ENCODE assay signal across 19 cellular contexts in genomic region chr21:15526793-15527192, GRCh38.
DNase-seq lines count a peak whose midpoint lies in the region; ATAC-seq and TF ChIP-seq lines count a peak whose summit lies in the region.
"Had no signal": no experiment of that assay in that cellular context is flagged by ENCODE, and none has a peak within 500 bp of the region (broad histone marks: within the 10 kb centered on the region; RNA-seq: fewer than 3 reads in every experiment).

No MANE protein-coding gene starts in this region.

- H3K14ac ChIP-seq in neuronal stem cell (ENCODE audit: low read length): no peak overlapping the region

- no peak overlapping the region for H2BK15ac ChIP-seq in neuronal stem cell (ENCODE audit: low read length)

- no peak overlapping the region for H3K9ac ChIP-seq in neuronal stem cell (ENCODE audit: low read depth, low read length, poor library complexity)
- H3K9ac ChIP-seq: GM23248 had no signal

- no peaks in the 10 kb centered on the region for H3K79me1 ChIP-seq in neuronal stem cell (ENCODE audit: low read depth, low read length)

- peaks cover 2% of the 10 kb centered on the region for H3K4me1 Mint-ChIP-seq in activated CD4-positive, alpha-beta T cell treated with anti-CD3 and anti-CD28 coated beads, Interleukin-2, amount 10 ng/mL, durations not matched to agents 24 days and 14 days
- H3K4me1 Mint-ChIP-seq in activated CD4-positive, alpha-beta T cell treated with anti-CD3 and anti-CD28 coated beads, Interleukin-2, amount 10 ng/mL, durations not matched to agents 7 days and 5 days: peaks cover 5% of the 10 kb centered on the region
- peaks cover 12 to 15% of the 10 kb centered on the region in 2 donors for H3K4me1 Mint-ChIP-seq in immature natural killer cell
- H3K4me1 Mint-ChIP-seq in naive thymus-derived CD8-positive, alpha-beta T cell: peaks cover 4 to 11% (median 7%) of the 10 kb centered on the region in 4 donors
- H3K4me1 Mint-ChIP-seq: CD4-positive, CD25-positive, alpha-beta regulatory T cell had no signal

- no peak overlapping the region for H3K4me3 Mint-ChIP-seq in activated CD4-positive, alpha-beta T cell treated with anti-CD3 and anti-CD28 coated beads, Interleukin-2, amount 10 ng/mL, durations not matched to agents 24 days and 14 days
- H3K4me3 Mint-ChIP-seq in activated CD4-positive, alpha-beta T cell treated with anti-CD3 and anti-CD28 coated beads, Interleukin-2, amount 10 ng/mL, durations not matched to agents 7 days and 5 days: no peak overlapping the region
- peak overlapping the region in 3 of 5 donors; percentile 5 to 11 (median 7) for H3K4me3 Mint-ChIP-seq in immature natural killer cell
- no peak overlapping the region for H3K4me3 Mint-ChIP-seq in naive thymus-derived CD8-positive, alpha-beta T cell
- H3K4me3 Mint-ChIP-seq: CD4-positive, CD25-positive, alpha-beta regulatory T cell had no signal

- H3K4ac ChIP-seq in neuronal stem cell (ENCODE audit: low read length): no peak overlapping the region

- no peaks in the 10 kb centered on the region for H3K4me1 ChIP-seq in OCI-LY7 (ENCODE audit: insufficient read depth, low read length, poor library complexity, severe bottlenecking)
- H3K4me1 ChIP-seq in neuronal stem cell (ENCODE audit: control insufficient read depth in 2 of 2, insufficient read depth in 1 of 2, low read depth in 1 of 2, low read length in 2 of 2): no peaks in the 10 kb centered on the region
- H3K4me1 ChIP-seq: A549 had no signal

- H3K9me3 ChIP-seq in OCI-LY7 (ENCODE audit: low read length) (peaks cover 10% of the 10 kb centered on the region; the same call in 1 of the 2 replicates), neuronal stem cell (replicated peaks in 1 of 2; ENCODE audit: control insufficient read depth in 2 of 2, insufficient read depth in 1 of 2, low read depth in 1 of 2, low read length in 2 of 2) (peaks cover under 1 to 3% of the 10 kb centered on the region in 2 donors)

- intact Hi-C loops in activated CD4-positive, alpha-beta T cell treated with anti-CD3 and anti-CD28 coated beads, Interleukin-2, amount 10 ng/mL, durations not matched to agents 24 days and 14 days (cut with micrococcal nuclease): no loop called here
- intact Hi-C loops in OCI-LY7 (cut with micrococcal nuclease; ENCODE audit: unreplicated experiment): loop anchor here (10.0 kb wide), 1 partner anchor 58 kb away; no protein-coding TSS in a partner anchor

- no peak for ATAC-seq in naive thymus-derived CD8-positive, alpha-beta T cell
- ATAC-seq: A549 had no signal

- no peak overlapping the region for H3K27ac Mint-ChIP-seq in activated CD4-positive, alpha-beta T cell treated with anti-CD3 and anti-CD28 coated beads, Interleukin-2, amount 10 ng/mL, durations not matched to agents 24 days and 14 days
- no peak overlapping the region for H3K27ac Mint-ChIP-seq in activated CD4-positive, alpha-beta T cell treated with anti-CD3 and anti-CD28 coated beads, Interleukin-2, amount 10 ng/mL, durations not matched to agents 7 days and 5 days
- H3K27ac Mint-ChIP-seq in immature natural killer cell: peak overlapping the region in 1 of 6 donors; percentile 37
- H3K27ac Mint-ChIP-seq in naive thymus-derived CD8-positive, alpha-beta T cell: no peak overlapping the region
- H3K27ac Mint-ChIP-seq: CD4-positive, CD25-positive, alpha-beta regulatory T cell; CD8-positive, alpha-beta memory T cell had no signal

- H3K27ac ChIP-seq in OCI-LY7 (ENCODE audit: low read depth, low read length, poor library complexity, severe bottlenecking) (no peak overlapping the region), neuronal stem cell (replicated peaks; ENCODE audit: low read length) (no peak overlapping the region)
- H3K27ac ChIP-seq: 22Rv1, A549, GM23248 had no signal

- no peaks in the 10 kb centered on the region for H3K27me3 ChIP-seq in neuronal stem cell (ENCODE audit: control insufficient read depth in 3 of 3, insufficient read depth in 3 of 3, low read depth in 1 of 3, low read length in 3 of 3)

- H3K79me2 ChIP-seq in OCI-LY7 (ENCODE audit: insufficient read depth, low read depth, low read length): no peaks in the 10 kb centered on the region

- no peak overlapping the region for H3K18ac ChIP-seq in neuronal stem cell (ENCODE audit: low read length)

- H2BK12ac ChIP-seq in neuronal stem cell (ENCODE audit: low read length): no peak overlapping the region

- H3K36me3 Mint-ChIP-seq in activated CD4-positive, alpha-beta T cell treated with anti-CD3 and anti-CD28 coated beads, Interleukin-2, amount 10 ng/mL, durations not matched to agents 24 days and 14 days (ENCODE audit: low read depth): no peaks in the 10 kb centered on the region
- H3K36me3 Mint-ChIP-seq in activated CD4-positive, alpha-beta T cell treated with anti-CD3 and anti-CD28 coated beads, Interleukin-2, amount 10 ng/mL, durations not matched to agents 7 days and 5 days (ENCODE audit: low read depth): no peaks in the 10 kb centered on the region
- peaks cover 0 to 9% (median 0%) of the 10 kb centered on the region in 3 donors for H3K36me3 Mint-ChIP-seq in immature natural killer cell
- H3K36me3 Mint-ChIP-seq in naive thymus-derived CD8-positive, alpha-beta T cell: no peaks in the 10 kb centered on the region
- H3K36me3 Mint-ChIP-seq: CD4-positive, CD25-positive, alpha-beta regulatory T cell; CD8-positive, alpha-beta memory T cell had no signal

- no peak overlapping the region for H4K91ac ChIP-seq in neuronal stem cell (ENCODE audit: low read depth, low read length, poor library complexity)

- POLR2A ChIA-PET in activated CD4-positive, alpha-beta T cell treated with anti-CD3 and anti-CD28 coated beads, Interleukin-2, amount 10 ng/mL, durations not matched to agents 7 days and 5 days (lab: Charles Lee): no interaction called here
- POLR2A ChIA-PET in OCI-LY7 (lab: Charles Lee): interaction anchor here (0.6 to 0.7 kb wide), 2 partner anchors 85 to 248 kb away, joined by 3 read pairs; no protein-coding TSS in a partner anchor
- POLR2A ChIA-PET in naive thymus-derived CD8-positive, alpha-beta T cell (lab: Charles Lee): no interaction called here

- H4K20me1 ChIP-seq in OCI-LY7 (ENCODE audit: insufficient read depth, low read length): no peaks in the 10 kb centered on the region

- H3K4me2 ChIP-seq in OCI-LY7 (ENCODE audit: low read length) (no peak overlapping the region), neuronal stem cell (ENCODE audit: insufficient read depth, low read length, poor library complexity, severe bottlenecking) (no peak overlapping the region)
- H3K4me2 ChIP-seq: A549 had no signal

- TF ChIP-seq CTCF in OCI-LY7 (conservative IDR thresholded peaks at IDR 0.05; ENCODE audit: low read length): no peak

- no peaks in the 10 kb centered on the region; the same call in 1 of the 2 replicates for H3K36me3 ChIP-seq in OCI-LY7 (ENCODE audit: insufficient read depth, low read length)
- H3K36me3 ChIP-seq in neuronal stem cell (replicated peaks in 1 of 2; ENCODE audit: control insufficient read depth in 2 of 2, insufficient read depth in 2 of 2, low read length in 2 of 2): no peaks in the 10 kb centered on the region

- DNase-seq in activated CD4-positive, alpha-beta T cell treated with anti-CD3 and anti-CD28 coated beads, Interleukin-2, amount 10 ng/mL, durations not matched to agents 24 days and 14 days: peak; percentile 25
- no peak for DNase-seq in activated CD4-positive, alpha-beta T cell treated with anti-CD3 and anti-CD28 coated beads, Interleukin-2, amount 10 ng/mL, durations not matched to agents 7 days and 5 days
- no peak for DNase-seq in OCI-LY7 (ENCODE audit: low spot score)
- DNase-seq in immature natural killer cell: no peak
- no peak for DNase-seq in naive thymus-derived CD8-positive, alpha-beta T cell
- DNase-seq in neuronal stem cell (ENCODE audit: low spot score): no peak
- DNase-seq in NCI-H1436 treated with DMSO at 0.1 percent for 48 hours (lab: John Stamatoyannopoulos, UW): no peak
- DNase-seq: C1 segment of cervical spinal cord; CD4-positive, CD25-positive, alpha-beta regulatory T cell; CD8-positive, alpha-beta memory T cell; COR-L47; DMS 273 treated with DMSO at 0.1 percent for 48 hours; DMS53; DND-41; EL; GM23248; HCEC 1CT had no signal

- peaks cover 9% of the 10 kb centered on the region for H3K9me3 Mint-ChIP-seq in activated CD4-positive, alpha-beta T cell treated with anti-CD3 and anti-CD28 coated beads, Interleukin-2, amount 10 ng/mL, durations not matched to agents 24 days and 14 days
- peaks cover 3% of the 10 kb centered on the region for H3K9me3 Mint-ChIP-seq in activated CD4-positive, alpha-beta T cell treated with anti-CD3 and anti-CD28 coated beads, Interleukin-2, amount 10 ng/mL, durations not matched to agents 7 days and 5 days
- H3K9me3 Mint-ChIP-seq in immature natural killer cell: peaks cover 0 to 4% (median 0%) of the 10 kb centered on the region in 6 donors
- H3K9me3 Mint-ChIP-seq in naive thymus-derived CD8-positive, alpha-beta T cell: peaks cover 0 to 6% (median 0%) of the 10 kb centered on the region in 9 donors

- no peak overlapping the region for H4K8ac ChIP-seq in neuronal stem cell (ENCODE audit: low read depth, low read length)

- BruUV-seq in OCI-LY7 (replicated peaks; lab: Mats Ljungman, UMichigan): no TSS peak

- no peak overlapping the region for H2BK120ac ChIP-seq in neuronal stem cell (ENCODE audit: low read depth, low read length)

- H3K27me3 Mint-ChIP-seq in activated CD4-positive, alpha-beta T cell treated with anti-CD3 and anti-CD28 coated beads, Interleukin-2, amount 10 ng/mL, durations not matched to agents 24 days and 14 days: no peaks in the 10 kb centered on the region
- H3K27me3 Mint-ChIP-seq in activated CD4-positive, alpha-beta T cell treated with anti-CD3 and anti-CD28 coated beads, Interleukin-2, amount 10 ng/mL, durations not matched to agents 7 days and 5 days: no peaks in the 10 kb centered on the region
- H3K27me3 Mint-ChIP-seq in immature natural killer cell (ENCODE audit: low read depth in 3 of 3): peaks cover 2 to 3% (median 3%) of the 10 kb centered on the region in 3 donors
- H3K27me3 Mint-ChIP-seq in naive thymus-derived CD8-positive, alpha-beta T cell: peaks cover 0 to 1% (median 0%) of the 10 kb centered on the region in 5 donors

- no CpG with 5 or more reads among the region's 2 CpGs for WGBS in neuronal stem cell (ENCODE audit: extremely low coverage in 2 of 2, insufficient read length in 2 of 2, insufficient replicate concordance in 1 of 2), 2 donors

- CTCF ChIA-PET in activated CD4-positive, alpha-beta T cell treated with anti-CD3 and anti-CD28 coated beads, Interleukin-2, amount 10 ng/mL, durations not matched to agents 7 days and 5 days (lab: Charles Lee): no interaction called here
- CTCF ChIA-PET in OCI-LY7 (lab: Charles Lee; ENCODE audit: unreplicated experiment): no interaction called here

- H3K23ac ChIP-seq in neuronal stem cell (ENCODE audit: low read depth, low read length, poor library complexity): no peak overlapping the region

- peak overlapping the region; percentile 24; the same call in 1 of the 2 replicates for H2AFZ ChIP-seq in OCI-LY7 (ENCODE audit: low read length)
- no peak overlapping the region for H2AFZ ChIP-seq in neuronal stem cell (ENCODE audit: low read length)
- H2AFZ ChIP-seq: GM23248 had no signal

- no peak overlapping the region for H2BK5ac ChIP-seq in neuronal stem cell (ENCODE audit: low read length)

- H3K9me2 ChIP-seq in OCI-LY7 (ENCODE audit: insufficient read depth, low read length): no peaks in the 10 kb centered on the region

- no peak overlapping the region for H2AK5ac ChIP-seq in neuronal stem cell (ENCODE audit: low read depth, low read length)

- no peak overlapping the region for H3K4me3 ChIP-seq in OCI-LY7 (ENCODE audit: low read depth, low read length, poor library complexity, severe bottlenecking)
- no peak overlapping the region for H3K4me3 ChIP-seq in neuronal stem cell (ENCODE audit: low read length in 2 of 2)
- H3K4me3 ChIP-seq: A549, GM23248 had no signal

Comparison
In these comparisons a context has a peak if more than half of its experiments do, and no peak if none do; other contexts are left out.
1. H3K4me3 Mint-ChIP-seq: peak in immature natural killer cell (3 of 5); none in activated CD4-positive, alpha-beta T cell treated with anti-CD3 and anti-CD28 coated beads, Interleukin-2, amount 10 ng/mL, durations not matched to agents 24 days and 14 days (single experiment), activated CD4-positive, alpha-beta T cell treated with anti-CD3 and anti-CD28 coated beads, Interleukin-2, amount 10 ng/mL, durations not matched to agents 7 days and 5 days (single experiment) and naive thymus-derived CD8-positive, alpha-beta T cell (0 of 10).